ENCODE assay signal across 8 cellular contexts in the genomic region with DNA sequence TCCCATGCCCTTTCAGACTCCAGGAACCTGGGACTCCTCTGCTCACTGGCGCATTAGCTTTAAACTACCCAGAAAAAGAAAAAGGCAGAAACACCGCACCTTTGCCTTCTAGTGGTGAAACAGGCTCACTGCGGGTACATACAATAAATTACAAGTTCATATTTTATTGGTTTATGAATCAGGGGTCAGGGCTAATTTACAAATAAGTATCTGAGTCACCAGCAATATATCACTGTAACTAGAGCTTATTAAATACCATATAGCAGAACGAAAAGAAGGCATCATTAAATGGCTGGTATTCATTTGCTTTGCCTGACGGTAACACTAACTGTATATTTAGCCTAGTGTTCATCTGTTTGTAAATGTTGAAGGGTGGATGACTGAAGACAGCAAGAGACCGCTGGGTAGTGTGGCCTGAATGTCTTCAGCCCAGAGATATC. TPM values are rescaled to one million over a fixed set of nuclear protein-coding genes. Genes with fewer than 3 reads are reported as not detected.
DNase-seq lines count a peak whose midpoint lies in the region; ATAC-seq and TF ChIP-seq lines count a peak whose summit lies in the region.

No MANE protein-coding gene starts in this region.

- ATAC-seq in foreskin keratinocyte (peak; percentile 72), HG03095 (IDR thresholded peaks at IDR 0.05; ENCODE audit: unreplicated experiment) (no peak), aorta (ENCODE audit: low FRiP score) (no peak)

- H3K4me1 ChIP-seq in foreskin keratinocyte = peaks cover 9% of the 10 kb centered on the region
- H3K4me1 ChIP-seq in aorta (ENCODE audit: control insufficient read depth in 1 of 2, insufficient read depth in 2 of 2, low read length in 2 of 2) = no peaks in the 10 kb centered on the region

- TF ChIP-seq CTCF in foreskin keratinocyte (conservative IDR thresholded peaks at IDR 0.05) (peak; percentile 91), retinal pigment epithelial cell (conservative IDR thresholded peaks at IDR 0.05; ENCODE audit: low read depth, low read length) (peak; percentile 88)

- H3K36me3 ChIP-seq in aorta (ENCODE audit: control insufficient read depth in 1 of 2, insufficient read depth in 2 of 2, low read length in 1 of 2) = no peaks in the 10 kb centered on the region

- H3K4me3 ChIP-seq in retinal pigment epithelial cell (ENCODE audit: low read length) = no peak overlapping the region
- H3K4me3 ChIP-seq in aorta (ENCODE audit: low read length in 2 of 2) = no peak overlapping the region

- H3K9me3 ChIP-seq in aorta (ENCODE audit: control insufficient read depth, low read length) = no peaks in the 10 kb centered on the region

- peaks cover 3% of the 10 kb centered on the region for H3K4me1 Mint-ChIP-seq in activated CD4-positive, alpha-beta T cell treated with anti-CD3 and anti-CD28 coated beads, Interleukin-2, amount 10 ng/mL, durations not matched to agents 24 days and 14 days

- H3K27ac Mint-ChIP-seq in activated CD4-positive, alpha-beta T cell treated with anti-CD3 and anti-CD28 coated beads, Interleukin-2, amount 10 ng/mL, durations not matched to agents 24 days and 14 days = no peak overlapping the region

- no peaks in the 10 kb centered on the region for H3K27me3 ChIP-seq in foreskin keratinocyte
- no peaks in the 10 kb centered on the region for H3K27me3 ChIP-seq in aorta (ENCODE audit: control insufficient read depth in 1 of 2, insufficient read depth in 2 of 2, low read length in 1 of 2)

- 38 to 40% methylated on average over 6 of the region's 6 CpGs for WGBS in aorta, 2 donors

- in situ Hi-C loops in G401 (cut with HindIII; ENCODE audit: low sequenced_read_pairs) = no loop called here

- DNase-seq in AG08396 (ENCODE audit: low spot score) = peak; percentile 50
- DNase-seq in G401 (ENCODE audit: low spot score) = peak; percentile 83
- peak; percentile 48 for DNase-seq in NCI-H2081 treated with DMSO at 0.1 percent for 48 hours (lab: John Stamatoyannopoulos, UW)
- peak; percentile 75 for DNase-seq in activated CD4-positive, alpha-beta T cell treated with anti-CD3 and anti-CD28 coated beads, Interleukin-2, amount 10 ng/mL, durations not matched to agents 24 days and 14 days
- peak; percentile 42 to 67 for DNase-seq in foreskin keratinocyte
- DNase-seq in retinal pigment epithelial cell (ENCODE audit: low read depth) = no peak
- no peak for DNase-seq in aorta

- intact Hi-C loops in activated CD4-positive, alpha-beta T cell treated with anti-CD3 and anti-CD28 coated beads, Interleukin-2, amount 10 ng/mL, durations not matched to agents 24 days and 14 days (cut with micrococcal nuclease) = loop anchor here (1.0 kb wide), 1 partner anchor 93 kb away; no protein-coding TSS in a partner anchor
- intact Hi-C loops in aorta (cut with DNase I) = no loop called here

- no peaks in the 10 kb centered on the region for H3K36me3 Mint-ChIP-seq in activated CD4-positive, alpha-beta T cell treated with anti-CD3 and anti-CD28 coated beads, Interleukin-2, amount 10 ng/mL, durations not matched to agents 24 days and 14 days (ENCODE audit: low read depth)

- no peak overlapping the region for H3K4me3 Mint-ChIP-seq in activated CD4-positive, alpha-beta T cell treated with anti-CD3 and anti-CD28 coated beads, Interleukin-2, amount 10 ng/mL, durations not matched to agents 24 days and 14 days

- no peaks in the 10 kb centered on the region for H3K9me3 Mint-ChIP-seq in activated CD4-positive, alpha-beta T cell treated with anti-CD3 and anti-CD28 coated beads, Interleukin-2, amount 10 ng/mL, durations not matched to agents 24 days and 14 days

- H3K27ac ChIP-seq in foreskin keratinocyte = no peak overlapping the region
- H3K27ac ChIP-seq in aorta (ENCODE audit: low read depth in 1 of 2, low read length in 2 of 2) = no peak overlapping the region

- peaks cover 2% of the 10 kb centered on the region for H3K27me3 Mint-ChIP-seq in activated CD4-positive, alpha-beta T cell treated with anti-CD3 and anti-CD28 coated beads, Interleukin-2, amount 10 ng/mL, durations not matched to agents 24 days and 14 days

RNA-seq across cellular contexts. Expression of gene DTNB, which starts 26.9 kb away (rescaled TPM):
- total RNA-seq in G401 (2014; rRNA removed; shearing (Covaris generic)) = 10.4 and 21.2 TPM in 2 replicates
- total RNA-seq in activated CD4-positive, alpha-beta T cell treated with anti-CD3 and anti-CD28 coated beads, Interleukin-2, amount 10 ng/mL, durations not matched to agents 24 days and 14 days = 25.8 and 30.5 TPM in 2 replicates
- 20.3 and 23.3 TPM in 2 replicates for total RNA-seq in foreskin keratinocyte
- polyA plus RNA-seq in foreskin keratinocyte = 16.7 and 17.9 TPM in 2 replicates
- 10 to 100 TPM; 16.8 to 33.7 TPM for total RNA-seq in aorta
- polyA plus RNA-seq in aorta = 10 to 100 TPM; 14.7 to 17.5 TPM

Comparison
In these comparisons a context has a peak if more than half of its experiments do, and no peak if none do; other contexts are left out.
1. DNase-seq: peak in AG08396 (single experiment), G401 (single experiment), NCI-H2081 treated with DMSO at 0.1 percent for 48 hours (single experiment), activated CD4-positive, alpha-beta T cell treated with anti-CD3 and anti-CD28 coated beads, Interleukin-2, amount 10 ng/mL, durations not matched to agents 24 days and 14 days (single experiment) and foreskin keratinocyte (2 of 2); none in retinal pigment epithelial cell (single experiment) and aorta (0 of 2).